Comparison of ENCODE assay signal across 24 cellular contexts in genomic region chr3:87836026-87836425, GRCh38. TPM values are rescaled to one million over a fixed set of nuclear protein-coding genes. Genes with fewer than 3 reads are reported as not detected.
A peak's percentile ranks its signal among the peaks of the same experiment; 100 is the strongest.
DNase-seq lines count a peak whose midpoint lies in the region; ATAC-seq, FAIRE-seq and TF ChIP-seq lines count a peak whose summit lies in the region.
"Had no signal": no experiment of that assay in that cellular context is flagged by ENCODE, and none has a peak within 500 bp of the region (broad histone marks: within the 10 kb centered on the region; RNA-seq: fewer than 3 reads in every experiment).

No MANE protein-coding gene starts in this region.

- no peak for ATAC-seq in left colon
- ATAC-seq: A549 had no signal

- CTCF ChIA-PET in A673 (lab: Charles Lee) = no interaction called here

- in situ Hi-C loops in SK-MEL-5 (cut with HindIII; ENCODE audit: low pct_unique_long_range_greater_than_20kb, low sequenced_read_pairs) = no loop called here

- no peak overlapping the region for H3K4me3 ChIP-seq in A673 (ENCODE audit: low read depth, low read length, poor library complexity, severe bottlenecking)
- H3K4me3 ChIP-seq: A549, BLaER1 had no signal

- TF ChIP-seq CTCF in A673 (conservative IDR thresholded peaks at IDR 0.05; ENCODE audit: low read depth, low read length) = no peak

- BruUV-seq in A673 (replicated peaks; lab: Mats Ljungman, UMichigan) = no TSS peak

- peak overlapping the region; percentile 78 for H3K27ac ChIP-seq in A673 (ENCODE audit: low read depth, low read length, poor library complexity, severe bottlenecking)
- H3K27ac ChIP-seq: 22Rv1, A549, BLaER1 had no signal

- DNase-seq in A673 (ENCODE audit: low spot score) (no peak), SK-MEL-5 (ENCODE audit: low read depth, low spot score) (peak; percentile 54), foreskin melanocyte (peak; percentile 52), left colon (no peak), urothelium cell line (ENCODE audit: low spot score) (no peak)
- DNase-seq: ACHN; BE2C; C1 segment of cervical spinal cord; Caco-2; Calu3; CD4-positive, alpha-beta memory T cell; CD4-positive, CD25-positive, alpha-beta regulatory T cell; CD8-positive, alpha-beta memory T cell; DMS79 treated with DMSO at 0.1 percent for 48 hours; GF-D8 had no signal

- no peaks in the 10 kb centered on the region for H3K27me3 ChIP-seq in A673 (replicated peaks; ENCODE audit: insufficient read depth, low read depth, low read length, poor library complexity)
- H3K27me3 ChIP-seq: BE2C, BLaER1 had no signal

- FAIRE-seq in urothelium cell line (lab: Jason Lieb, UNC) = no peak
- FAIRE-seq: D721Med, GM12891, GM19239 had no signal

- H3K36me3 ChIP-seq in A673 (ENCODE audit: insufficient read depth, low read length, poor library complexity, severe bottlenecking) = peaks cover 17% of the 10 kb centered on the region
- H3K36me3 ChIP-seq: BE2C, BLaER1 had no signal

- intact Hi-C loops in A673 (cut with micrococcal nuclease; ENCODE audit: unreplicated experiment) (no loop called here), left colon (cut with DNase I, micrococcal nuclease) (no loop called here)

- peaks cover 16% of the 10 kb centered on the region for H3K9me3 ChIP-seq in A673 (ENCODE audit: low read depth, low read length, poor library complexity, severe bottlenecking)
- H3K9me3 ChIP-seq: BE2C, Caco-2 had no signal

- POLR2A ChIA-PET in A673 (lab: Charles Lee; ENCODE audit: low non-redundant PET) = no interaction called here

- peaks cover 25% of the 10 kb centered on the region for H3K4me1 ChIP-seq in A673 (ENCODE audit: insufficient read depth, low read length, poor library complexity, severe bottlenecking)
- H3K4me1 ChIP-seq: BE2C, BLaER1, Caco-2 had no signal

RNA-seq across cellular contexts. Expression of gene HTR1F, which starts 43.5 kb away (rescaled TPM):
- total RNA-seq in A673 (2021) = 14.3 and 16.3 TPM in 2 replicates
- not detected in 2 replicates for total RNA-seq in SK-MEL-5 (2014; rRNA removed; shearing (Covaris generic))
- not detected in 2 replicates for polyA plus RNA-seq in SK-MEL-5 (2015; cell fraction: cytosol; rRNA removed)
- not detected in 2 replicates for polyA plus RNA-seq in SK-MEL-5 (2015; cell fraction: nucleus; rRNA removed)
- total RNA-seq in left colon = under 1 TPM; 0.09 to 0.20 TPM
- total RNA-seq: A172; Caco-2; CD4-positive, alpha-beta memory T cell; CD8-positive, alpha-beta memory T cell had no signal
- polyA plus RNA-seq: AG04450; CD14-positive monocyte; CD4-positive, alpha-beta memory T cell; CD4-positive, CD25-positive, alpha-beta regulatory T cell; CD8-positive, alpha-beta memory T cell had no signal

Comparison
In these comparisons a context has a peak if more than half of its experiments do, and no peak if none do; other contexts are left out.
1. DNase-seq: peak in SK-MEL-5 (single experiment) and foreskin melanocyte (single experiment); none in A673 (single experiment), left colon (0 of 2) and urothelium cell line (single experiment).
2. RNA of gene HTR1F, which starts 43.5 kb away (total RNA-seq): 14.3 to 16.3 TPM in A673; 0.09 to 0.20 TPM in left colon and not detected in SK-MEL-5; every median in the first group is over 10 times any median in the second.